ENCODE assay signal across 23 cellular contexts in the genomic region with DNA sequence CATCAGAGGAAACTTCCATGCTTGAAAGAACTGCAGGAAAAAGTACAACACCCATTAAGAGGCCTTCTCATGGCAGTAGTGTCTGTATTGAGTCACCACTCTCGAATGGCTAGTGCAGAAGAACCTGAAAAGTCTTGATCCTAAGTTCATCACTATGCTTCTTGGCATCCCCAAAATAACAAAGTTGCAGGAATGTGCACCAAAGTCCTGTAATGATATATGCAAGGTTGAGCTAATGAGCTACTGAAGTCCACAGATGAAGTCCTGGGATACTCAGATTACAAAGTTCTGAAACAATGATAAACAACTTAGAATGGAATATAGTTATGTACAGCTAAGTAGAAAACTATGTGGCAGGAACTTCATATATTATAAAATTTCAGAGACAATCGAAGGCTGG.
"Had no signal": no experiment of that assay in that cellular context is flagged by ENCODE, and none has a peak within 500 bp of the region (broad histone marks: within the 10 kb centered on the region; RNA-seq: fewer than 3 reads in every experiment).

No MANE protein-coding gene starts in this region.

- FAIRE-seq: small intestine had no signal

- H3K27me3 ChIP-seq: neutrophil, transverse colon, vagina had no signal

- H3K9me3 ChIP-seq: neutrophil, transverse colon, vagina had no signal

- DNase-seq: activated B cell treated with CpG ODN at 0.5 μM for 24 hours; activated CD4-positive, alpha-beta T cell treated with anti-CD3 and anti-CD28 coated beads for 48 hours; activated CD8-positive, alpha-beta T cell treated with anti-CD3 and anti-CD28 coated beads for 36 hours; activated gamma-delta T cell; activated T-cell treated with anti-CD3 and anti-CD28 coated beads, Interleukin-2, amount 50 U/mL, for 72 hours; amygdala; cerebellar nuclear complex; dermis blood vessel endothelial cell; effector memory CD8-positive, alpha-beta T cell; hippocampal formation; left ventricle myocardium superior; natural killer cell; posterior cingulate gyrus; right cardiac atrium; small intestine; stimulated activated CD4-positive, alpha-beta T cell treated with anti-CD3 and anti-CD28 coated beads, Interleukin-4, amount 100 ng/mL, for 4 hours; stimulated activated CD8-positive, alpha-beta memory T cell treated with anti-CD3 and anti-CD28 coated beads, Interleukin-4, amount 100 ng/mL, for 48 hours; stimulated activated naive CD4-positive, alpha-beta T cell treated with Interleukin-2 at 50 U/mL for 16 hours; T-helper 2 cell; transverse colon had no signal

- H3K4me1 ChIP-seq: transverse colon, vagina had no signal

- H3K36me3 ChIP-seq: neutrophil, transverse colon, vagina had no signal

- H3K4me3 ChIP-seq: transverse colon, vagina had no signal

- H3K27ac ChIP-seq: neutrophil, transverse colon, vagina had no signal

- ATAC-seq: activated CD8-positive, alpha-beta T cell treated with anti-CD3 and anti-CD28 coated beads for 36 hours; activated naive CD4-positive, alpha-beta T cell treated with anti-CD3 and anti-CD28 coated beads, Interleukin-2, amount 50 U/mL, for 72 hours; activated T-cell treated with anti-CD3 and anti-CD28 coated beads, Interleukin-2, amount 50 U/mL, for 72 hours; effector memory CD8-positive, alpha-beta T cell; left ventricle myocardium superior; natural killer cell; right cardiac atrium had no signal
